Comparison of ENCODE assay signal across 1 cellular context in genomic region chr6:41779336-41779735, GRCh38.
A peak's percentile ranks its signal among the peaks of the same experiment; 100 is the strongest.
TF ChIP-seq lines count a peak whose summit lies in the region.

No MANE protein-coding gene starts in this region.

TF ChIP-seq in HEK293, 187 proteins besides CTCF, POLR2A, EP300 and RAD21 (continued from another document):
- no peak for TF ChIP-seq ZNF354C (tag by site-specific recombination; IDR thresholded peaks at IDR 0.05; ENCODE audit: borderline replicate concordance, low read depth)
- TF ChIP-seq, protein P1, sequence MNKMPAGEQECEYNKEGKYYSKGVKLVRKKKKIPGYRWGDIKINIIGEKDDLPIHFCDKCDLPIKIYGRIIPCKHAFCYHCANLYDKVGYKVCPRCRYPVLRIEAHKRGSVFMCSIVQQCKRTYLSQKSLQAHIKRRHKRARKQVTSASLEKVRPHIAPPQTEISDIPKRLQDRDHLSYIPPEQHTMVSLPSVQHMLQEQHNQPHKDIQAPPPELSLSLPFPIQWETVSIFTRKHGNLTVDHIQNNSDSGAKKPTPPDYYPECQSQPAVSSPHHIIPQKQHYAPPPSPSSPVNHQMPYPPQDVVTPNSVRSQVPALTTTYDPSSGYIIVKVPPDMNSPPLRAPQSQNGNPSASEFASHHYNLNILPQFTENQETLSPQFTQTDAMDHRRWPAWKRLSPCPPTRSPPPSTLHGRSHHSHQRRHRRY (tag by site-specific recombination; IDR thresholded peaks at IDR 0.05), result no peak
- TF ChIP-seq EGR2 (tag by site-specific recombination; IDR thresholded peaks at IDR 0.05; ENCODE audit: low read depth), result 0 out of 2 replicates have a peak, but pooled peaks have one; percentile 12
- no peak for TF ChIP-seq ZNF654 (tag by site-specific recombination; IDR thresholded peaks at IDR 0.05; ENCODE audit: low read depth)
- no peak for TF ChIP-seq ZNF274 (IDR thresholded peaks at IDR 0.05; ENCODE audit: low read length)
- no peak for TF ChIP-seq ZNF274 (tag by site-specific recombination; IDR thresholded peaks at IDR 0.05; ENCODE audit: borderline replicate concordance)
- TF ChIP-seq, protein P2, sequence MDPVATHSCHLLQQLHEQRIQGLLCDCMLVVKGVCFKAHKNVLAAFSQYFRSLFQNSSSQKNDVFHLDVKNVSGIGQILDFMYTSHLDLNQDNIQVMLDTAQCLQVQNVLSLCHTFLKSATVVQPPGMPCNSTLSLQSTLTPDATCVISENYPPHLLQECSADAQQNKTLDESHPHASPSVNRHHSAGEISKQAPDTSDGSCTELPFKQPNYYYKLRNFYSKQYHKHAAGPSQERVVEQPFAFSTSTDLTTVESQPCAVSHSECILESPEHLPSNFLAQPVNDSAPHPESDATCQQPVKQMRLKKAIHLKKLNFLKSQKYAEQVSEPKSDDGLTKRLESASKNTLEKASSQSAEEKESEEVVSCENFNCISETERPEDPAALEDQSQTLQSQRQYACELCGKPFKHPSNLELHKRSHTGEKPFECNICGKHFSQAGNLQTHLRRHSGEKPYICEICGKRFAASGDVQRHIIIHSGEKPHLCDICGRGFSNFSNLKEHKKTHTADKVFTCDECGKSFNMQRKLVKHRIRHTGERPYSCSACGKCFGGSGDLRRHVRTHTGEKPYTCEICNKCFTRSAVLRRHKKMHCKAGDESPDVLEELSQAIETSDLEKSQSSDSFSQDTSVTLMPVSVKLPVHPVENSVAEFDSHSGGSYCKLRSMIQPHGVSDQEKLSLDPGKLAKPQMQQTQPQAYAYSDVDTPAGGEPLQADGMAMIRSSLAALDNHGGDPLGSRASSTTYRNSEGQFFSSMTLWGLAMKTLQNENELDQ (tag by site-specific recombination; IDR thresholded peaks at IDR 0.05; ENCODE audit: low read depth), result no peak
- TF ChIP-seq ZFP69B (tag by site-specific recombination; IDR thresholded peaks at IDR 0.05), result no peak
- TF ChIP-seq SP2 (tag by site-specific recombination; IDR thresholded peaks at IDR 0.05), result no peak
- peak; percentile 29; the same call in 1 of the 2 replicates for TF ChIP-seq ZBTB20 (tag by site-specific recombination; IDR thresholded peaks at IDR 0.05)
- no peak for TF ChIP-seq ZNF362 (tag by site-specific recombination; IDR thresholded peaks at IDR 0.05)
- TF ChIP-seq ZSCAN16 (tag by site-specific recombination; IDR thresholded peaks at IDR 0.05), result no peak
- no peak for TF ChIP-seq ZNF426 (tag by site-specific recombination; IDR thresholded peaks at IDR 0.05)
- TF ChIP-seq HOXC10 (CRISPR knock-in tag; IDR thresholded peaks at IDR 0.05), result 0 out of 2 replicates have a peak, but pooled peaks have one; percentile 34
- no peak for TF ChIP-seq TSHZ1 (tag by site-specific recombination; IDR thresholded peaks at IDR 0.05; ENCODE audit: borderline replicate concordance)
- TF ChIP-seq, protein P3, sequence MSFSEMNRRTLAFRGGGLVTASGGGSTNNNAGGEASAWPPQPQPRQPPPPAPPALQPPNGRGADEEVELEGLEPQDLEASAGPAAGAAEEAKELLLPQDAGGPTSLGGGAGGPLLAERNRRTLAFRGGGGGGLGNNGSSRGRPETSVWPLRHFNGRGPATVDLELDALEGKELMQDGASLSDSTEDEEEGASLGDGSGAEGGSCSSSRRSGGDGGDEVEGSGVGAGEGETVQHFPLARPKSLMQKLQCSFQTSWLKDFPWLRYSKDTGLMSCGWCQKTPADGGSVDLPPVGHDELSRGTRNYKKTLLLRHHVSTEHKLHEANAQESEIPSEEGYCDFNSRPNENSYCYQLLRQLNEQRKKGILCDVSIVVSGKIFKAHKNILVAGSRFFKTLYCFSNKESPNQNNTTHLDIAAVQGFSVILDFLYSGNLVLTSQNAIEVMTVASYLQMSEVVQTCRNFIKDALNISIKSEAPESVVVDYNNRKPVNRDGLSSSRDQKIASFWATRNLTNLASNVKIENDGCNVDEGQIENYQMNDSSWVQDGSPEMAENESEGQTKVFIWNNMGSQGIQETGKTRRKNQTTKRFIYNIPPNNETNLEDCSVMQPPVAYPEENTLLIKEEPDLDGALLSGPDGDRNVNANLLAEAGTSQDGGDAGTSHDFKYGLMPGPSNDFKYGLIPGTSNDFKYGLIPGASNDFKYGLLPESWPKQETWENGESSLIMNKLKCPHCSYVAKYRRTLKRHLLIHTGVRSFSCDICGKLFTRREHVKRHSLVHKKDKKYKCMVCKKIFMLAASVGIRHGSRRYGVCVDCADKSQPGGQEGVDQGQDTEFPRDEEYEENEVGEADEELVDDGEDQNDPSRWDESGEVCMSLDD (tag by site-specific recombination; IDR thresholded peaks at IDR 0.05), result peak; percentile 60; the same call in 1 of the 2 replicates
- no peak for TF ChIP-seq ZNF571 (tag by site-specific recombination; IDR thresholded peaks at IDR 0.05)
